ENCODE assay signal across 7 cellular contexts in the genomic region with DNA sequence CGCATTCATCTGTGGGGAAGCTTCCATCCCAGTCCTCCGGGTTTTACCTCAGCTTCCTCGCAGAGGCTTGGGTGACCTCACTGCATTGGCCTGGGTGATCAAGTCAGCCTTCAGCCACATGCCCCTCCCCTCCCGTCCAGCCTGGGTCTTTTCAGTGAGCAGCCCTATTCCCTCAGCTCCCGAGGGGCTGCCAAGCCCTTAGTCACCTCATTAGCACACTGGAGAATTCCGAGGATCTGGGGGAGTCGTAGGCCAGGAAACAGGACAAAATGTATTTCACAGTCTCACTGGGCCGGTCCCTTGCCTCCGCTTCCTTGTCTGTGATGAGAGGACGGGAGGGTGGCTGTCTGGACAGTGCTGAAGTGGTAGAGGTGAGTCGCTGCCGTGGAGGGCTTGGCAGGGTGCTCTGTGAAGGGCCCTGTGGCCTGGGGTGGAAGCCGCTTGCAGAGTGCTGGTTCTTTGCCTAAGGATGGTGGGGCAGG. TPM values are rescaled to one million over a fixed set of nuclear protein-coding genes. Genes with fewer than 3 reads are reported as not detected.
A peak's percentile ranks its signal among the peaks of the same experiment; 100 is the strongest.
DNase-seq lines count a peak whose midpoint lies in the region; ATAC-seq and TF ChIP-seq lines count a peak whose summit lies in the region.

No MANE protein-coding gene starts in this region.

- peak in 1 of 2 donors; percentile 19 for TF ChIP-seq POLR2A in thyroid gland (IDR thresholded peaks at IDR 0.05)

- ATAC-seq in GM18519 (IDR thresholded peaks at IDR 0.05; ENCODE audit: low FRiP score, unreplicated experiment) (no peak), HG03571 (IDR thresholded peaks at IDR 0.05; ENCODE audit: unreplicated experiment) (no peak)

- H3K27ac ChIP-seq in thyroid gland = peak overlapping the region; percentile 66 to 89 (median 82)

- WGBS in thyroid gland, 2 donors = 48% methylated on average over 11 to 12 of the region's 13 CpGs

- no peaks in the 10 kb centered on the region for H3K27me3 ChIP-seq in thyroid gland

- no peaks in the 10 kb centered on the region for H3K9me3 ChIP-seq in thyroid gland

- peak; percentile 67 for DNase-seq in HK-2 (ENCODE audit: unreplicated experiment)
- DNase-seq in choroid plexus epithelial cell (ENCODE audit: low read depth) = peak; percentile 47
- DNase-seq in left kidney (ENCODE audit: low read depth, low spot score) = peak; percentile 63
- peak; percentile 80 to 86 for DNase-seq in thyroid gland
- no peak for DNase-seq in NCI-H524 treated with DMSO at 0.1 percent for 48 hours (lab: John Stamatoyannopoulos, UW)

- peaks cover 63 to 69% of the 10 kb centered on the region in 2 donors for H3K4me1 ChIP-seq in thyroid gland

- H3K36me3 ChIP-seq in thyroid gland = no peaks in the 10 kb centered on the region

- intact Hi-C loops in thyroid gland (cut with DNase I) = no loop called here

- no peak overlapping the region for H3K4me3 ChIP-seq in choroid plexus epithelial cell (ENCODE audit: low read depth, low read length)
- H3K4me3 ChIP-seq in thyroid gland (replicated peaks in 1 of 3) = no peak overlapping the region

- no peak for TF ChIP-seq CTCF in choroid plexus epithelial cell (conservative IDR thresholded peaks at IDR 0.05; ENCODE audit: low read depth, low read length)
- no peak for TF ChIP-seq CTCF in thyroid gland (IDR thresholded peaks at IDR 0.05)

RNA-seq across cellular contexts. Expression of gene KDM4B, which starts 19.9 kb away (rescaled TPM):
- 10 to 100 TPM; 44.3 to 87.2 (median 75.8) TPM for total RNA-seq in thyroid gland
